In genomic region chr14:79011091-79011919, GRCh38 we compare ENCODE assay signal across 8 cellular contexts.
DNase-seq lines count a peak whose midpoint lies in the region; ATAC-seq and TF ChIP-seq lines count a peak whose summit lies in the region.

No MANE protein-coding gene starts in this region.

- H3K4me2 ChIP-seq in H9 (ENCODE audit: insufficient read depth, insufficient read length, low read length) (no peak overlapping the region), OCI-LY1 (ENCODE audit: low read length) (no peak overlapping the region)

- H3K36me3 Mint-ChIP-seq in CD4-positive, alpha-beta T cell (ENCODE audit: low read depth) = no peaks in the 10 kb centered on the region
- peaks cover 0 to 4% (median 0%) of the 10 kb centered on the region in 3 experiments; a peak in 2 of 7 replicates for H3K36me3 Mint-ChIP-seq in H9 (ENCODE audit: insufficient read depth in 1 of 3, low read depth in 3 of 3)

- H3K4me3 ChIP-seq in OCI-LY1 (ENCODE audit: low read depth, low read length, poor library complexity, severe bottlenecking) (no peak overlapping the region), psoas muscle (no peak overlapping the region)

- peak; percentile 26 for TF ChIP-seq CTCF in CD4-positive, alpha-beta T cell (IDR thresholded peaks at IDR 0.05)
- TF ChIP-seq CTCF in H9 (conservative IDR thresholded peaks at IDR 0.05) = peak; percentile 68
- TF ChIP-seq CTCF in OCI-LY1 (IDR thresholded peaks at IDR 0.05; ENCODE audit: low read length) = peak; percentile 30
- TF ChIP-seq CTCF in psoas muscle (IDR thresholded peaks at IDR 0.05) = peak; percentile 35

- no peak for DNase-seq in CD4-positive, alpha-beta T cell
- DNase-seq in H9 (peak; percentile 28), erythroblast (lab: John Stamatoyannopoulos, UW) (peak; percentile 8 to 57), psoas muscle (no peak), cortex of kidney (lab: John Stamatoyannopoulos, UW) (no peak), GM19238 (ENCODE audit: insufficient read length, low spot score) (no peak), DMS114 treated with DMSO at 0.1 percent for 48 hours (lab: John Stamatoyannopoulos, UW; ENCODE audit: unreplicated experiment) (no peak)

- H3K4me1 Mint-ChIP-seq in CD4-positive, alpha-beta T cell (ENCODE audit: low read depth) = no peaks in the 10 kb centered on the region
- H3K4me1 Mint-ChIP-seq in H9 = peaks cover 0 to 2% of the 10 kb centered on the region in 2 experiments; a peak in 1 of 4 replicates

- POLR2A ChIA-PET in CD4-positive, alpha-beta T cell (lab: Charles Lee) = no interaction called here

- H4K91ac ChIP-seq in H9 (ENCODE audit: insufficient read length, low read depth, low read length) = no peak overlapping the region

- H2BK5ac ChIP-seq in H9 (ENCODE audit: insufficient read length, low read length) = no peak overlapping the region

- no peaks in the 10 kb centered on the region for H3F3A ChIP-seq in OCI-LY1 (ENCODE audit: insufficient read depth, low read length)

- H2AFZ ChIP-seq in H9 (ENCODE audit: low read length) (no peak overlapping the region), OCI-LY1 (ENCODE audit: low read length) (no peak overlapping the region)

- no peak overlapping the region for H4K8ac ChIP-seq in H9 (replicated peaks; ENCODE audit: insufficient read length, low read depth, low read length)

- no peaks in the 10 kb centered on the region for H3K9me2 ChIP-seq in OCI-LY1 (ENCODE audit: low read depth, low read length)

- intact Hi-C loops in CD4-positive, alpha-beta T cell (cut with DNase I, micrococcal nuclease) = no loop called here
- intact Hi-C loops in psoas muscle (cut with DNase I) = no loop called here

- no peaks in the 10 kb centered on the region for H3K23me2 ChIP-seq in H9 (ENCODE audit: insufficient read length, low read depth, low read length, poor library complexity, severe bottlenecking)

- peaks cover 2% of the 10 kb centered on the region for H3K9me3 Mint-ChIP-seq in CD4-positive, alpha-beta T cell
- no peaks in the 10 kb centered on the region; a peak in 2 of 5 replicates for H3K9me3 Mint-ChIP-seq in H9

- ATAC-seq in CD4-positive, alpha-beta T cell (ENCODE audit: poor library complexity) = no peak
- ATAC-seq in psoas muscle = no peak

- no peak overlapping the region for H3K27ac ChIP-seq in CD4-positive, alpha-beta T cell (ENCODE audit: low read depth, low read length)
- H3K27ac ChIP-seq in H9 (ENCODE audit: insufficient read length, low read depth, low read length) = no peak overlapping the region
- no peak overlapping the region for H3K27ac ChIP-seq in OCI-LY1 (ENCODE audit: low read depth, low read length, poor library complexity, severe bottlenecking)
- H3K27ac ChIP-seq in psoas muscle = no peak overlapping the region

- no peak overlapping the region for H4K5ac ChIP-seq in H9 (ENCODE audit: insufficient read length, low read depth, low read length)

- WGBS in H9 (ENCODE audit: extremely low coverage, insufficient read length, low lambda C conversion rate) = no CpG with 5 or more reads among the region's 8 CpGs
- WGBS in psoas muscle, 3 donors = 49 to 59% (median 52%) methylated on average over 8 of the region's 8 CpGs

- no peak overlapping the region for H2BK15ac ChIP-seq in H9 (ENCODE audit: low read depth, low read length)

- H3K27ac Mint-ChIP-seq in CD4-positive, alpha-beta T cell = no peak overlapping the region
- H3K27ac Mint-ChIP-seq in H9 = no peak overlapping the region

- no peak overlapping the region for H2AK5ac ChIP-seq in H9 (ENCODE audit: insufficient read length, low read length)

- no peak overlapping the region for H3K14ac ChIP-seq in H9 (ENCODE audit: insufficient read depth, low read length)

- H3K23ac ChIP-seq in H9 (ENCODE audit: insufficient read length, low read depth, low read length) = no peak overlapping the region

- no peaks in the 10 kb centered on the region for H3K27me3 ChIP-seq in CD4-positive, alpha-beta T cell (ENCODE audit: control insufficient read depth, insufficient read depth, low read length)
- H3K27me3 ChIP-seq in H9 (ENCODE audit: insufficient read depth, low read length) = no peaks in the 10 kb centered on the region
- no peaks in the 10 kb centered on the region for H3K27me3 ChIP-seq in OCI-LY1 (ENCODE audit: insufficient read depth, low read length)
- no peaks in the 10 kb centered on the region for H3K27me3 ChIP-seq in psoas muscle (ENCODE audit: insufficient read depth in 3 of 3, low read length in 2 of 3)

- no peaks in the 10 kb centered on the region for H3K79me1 ChIP-seq in H9 (ENCODE audit: insufficient read depth, low read depth, low read length, poor library complexity, severe bottlenecking)

- no peak overlapping the region for H3K4me3 Mint-ChIP-seq in CD4-positive, alpha-beta T cell
- no peak overlapping the region for H3K4me3 Mint-ChIP-seq in H9

- H2BK20ac ChIP-seq in H9 (ENCODE audit: low read depth, low read length, poor library complexity, severe bottlenecking) = no peak overlapping the region

- no peak overlapping the region for H3T11ph ChIP-seq in H9 (ENCODE audit: low read length)

- no peak overlapping the region for H2BK120ac ChIP-seq in H9 (ENCODE audit: low read depth, low read length, poor library complexity, severe bottlenecking)

- no peaks in the 10 kb centered on the region for H3K9me3 ChIP-seq in CD4-positive, alpha-beta T cell (ENCODE audit: control insufficient read depth, low read length)
- no peaks in the 10 kb centered on the region for H3K9me3 ChIP-seq in H9 (ENCODE audit: control insufficient read depth, low read depth, low read length)
- no peaks in the 10 kb centered on the region for H3K9me3 ChIP-seq in OCI-LY1 (ENCODE audit: low read length)
- H3K9me3 ChIP-seq in psoas muscle = no peaks in the 10 kb centered on the region

- H3K36me3 ChIP-seq in OCI-LY1 (ENCODE audit: insufficient read depth, low read length) (no peaks in the 10 kb centered on the region), psoas muscle (ENCODE audit: insufficient read depth in 1 of 2, low read depth in 1 of 2) (no peaks in the 10 kb centered on the region)

- H2BK12ac ChIP-seq in H9 (ENCODE audit: insufficient read length, low read depth, low read length) = no peak overlapping the region

- H3K4ac ChIP-seq in H9 (ENCODE audit: low read depth, low read length) = no peak overlapping the region

- peaks cover 11% of the 10 kb centered on the region for H3K27me3 Mint-ChIP-seq in CD4-positive, alpha-beta T cell
- no peaks in the 10 kb centered on the region for H3K27me3 Mint-ChIP-seq in H9 (ENCODE audit: low read depth)

- H3K9ac ChIP-seq in H9 (ENCODE audit: extremely low read depth, insufficient read length, low read length) = no peak overlapping the region
- no peak overlapping the region for H3K9ac ChIP-seq in OCI-LY1 (ENCODE audit: low read length)

- H4K20me1 ChIP-seq in H9 (ENCODE audit: control insufficient read depth, insufficient read depth, insufficient read length) (no peaks in the 10 kb centered on the region), OCI-LY1 (ENCODE audit: insufficient read depth, low read length) (no peaks in the 10 kb centered on the region)

- CTCF ChIA-PET in CD4-positive, alpha-beta T cell (lab: Charles Lee) = no interaction called here

- TF ChIP-seq POLR2A in erythroblast (IDR thresholded peaks at IDR 0.05; ENCODE audit: low read length) = no peak

- H3K56ac ChIP-seq in H9 (ENCODE audit: insufficient read length, low read depth, low read length) = no peak overlapping the region

- no peak overlapping the region for H3K18ac ChIP-seq in H9 (ENCODE audit: insufficient read length, low read depth, low read length)

- no peaks in the 10 kb centered on the region for H3K79me2 ChIP-seq in H9 (ENCODE audit: insufficient read depth, low read length)
- no peaks in the 10 kb centered on the region for H3K79me2 ChIP-seq in OCI-LY1 (ENCODE audit: insufficient read depth, low read length)

- H3K4me1 ChIP-seq in H9 (ENCODE audit: insufficient read depth, low read length) (no peaks in the 10 kb centered on the region), OCI-LY1 (ENCODE audit: insufficient read depth, low read length, severe bottlenecking) (no peaks in the 10 kb centered on the region), psoas muscle (no peaks in the 10 kb centered on the region)

Comparison
In these comparisons a context has a peak if more than half of its experiments do, and no peak if none do; other contexts are left out.
1. DNase-seq: peak in H9 (single experiment) and erythroblast (2 of 2); none in CD4-positive, alpha-beta T cell (0 of 10), psoas muscle (0 of 2), cortex of kidney (single experiment), GM19238 (single experiment) and DMS114 treated with DMSO at 0.1 percent for 48 hours (single experiment).
2. Peak in every context shown above with its lines, with median percentiles within 50 percentile points of each other: CTCF ChIP-seq.